11 cellular contexts compared by ENCODE assay signal in the genomic region with DNA sequence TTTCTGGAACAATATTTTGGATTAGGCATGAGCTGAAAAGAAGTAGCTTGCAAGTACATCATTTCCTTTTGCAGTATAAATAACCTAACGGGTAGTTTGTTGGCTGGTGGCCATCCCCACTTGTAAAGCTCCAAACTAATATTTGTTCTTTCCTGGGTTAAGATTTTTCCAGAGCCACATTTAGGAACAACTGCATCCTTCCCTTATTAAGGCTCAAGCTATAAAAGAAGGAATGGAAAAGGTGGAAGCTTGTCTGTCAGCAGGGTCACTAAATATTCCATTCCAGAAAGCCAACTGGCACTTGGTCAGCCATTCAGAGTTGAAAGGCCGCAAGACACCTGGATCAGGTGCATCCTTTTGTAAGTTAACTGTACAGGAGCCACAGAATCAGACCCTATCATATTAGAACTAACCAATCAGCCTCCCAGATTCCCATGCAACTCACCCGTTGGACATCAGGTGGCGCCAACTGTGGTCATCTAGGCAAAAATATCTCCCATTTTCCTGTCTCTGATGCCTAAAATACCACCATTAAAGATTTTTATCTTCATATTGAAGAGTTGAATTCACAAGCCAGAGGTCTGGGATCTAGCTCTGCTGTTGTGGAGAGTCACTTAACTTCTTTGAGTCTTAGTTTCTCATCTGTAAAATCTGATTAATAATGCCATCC.
DNase-seq lines count a peak whose midpoint lies in the region; ATAC-seq and TF ChIP-seq lines count a peak whose summit lies in the region.
"Had no signal": no experiment of that assay in that cellular context is flagged by ENCODE, and none has a peak within 500 bp of the region (broad histone marks: within the 10 kb centered on the region; RNA-seq: fewer than 3 reads in every experiment).

No MANE protein-coding gene starts in this region.

- H3K4me1 ChIP-seq in BE2C = no peaks in the 10 kb centered on the region

- ATAC-seq in GM21723 (IDR thresholded peaks at IDR 0.05; ENCODE audit: unreplicated experiment) = no peak
- ATAC-seq: esophagus mucosa had no signal

- no peaks in the 10 kb centered on the region for H3K27me3 ChIP-seq in BE2C

- H3K9me3 ChIP-seq in BE2C = peaks cover 8% of the 10 kb centered on the region

- H3K9me3 Mint-ChIP-seq in chondrocyte (ENCODE audit: low read depth) = peaks cover 20% of the 10 kb centered on the region

- peak overlapping the region; percentile 84 for H3K27ac Mint-ChIP-seq in chondrocyte (ENCODE audit: unreplicated experiment)

- no peaks in the 10 kb centered on the region for H3K27me3 Mint-ChIP-seq in chondrocyte (ENCODE audit: low read depth)

- H3K36me3 ChIP-seq in BE2C = no peaks in the 10 kb centered on the region

- no peak overlapping the region for H3K4me3 Mint-ChIP-seq in chondrocyte (ENCODE audit: unreplicated experiment)

- H3K36me3 Mint-ChIP-seq in chondrocyte (ENCODE audit: low read depth) = peaks cover 4% of the 10 kb centered on the region

- TF ChIP-seq CTCF in BE2C (IDR thresholded peaks at IDR 0.05; ENCODE audit: low read depth, low read length) (peak; percentile 56), LNCAP (IDR thresholded peaks at IDR 0.05) (peak; percentile 53), chondrocyte (IDR thresholded peaks at IDR 0.05) (peak; percentile 78)

- H3K4me1 Mint-ChIP-seq in chondrocyte (ENCODE audit: low read depth) = peaks cover 34% of the 10 kb centered on the region

- no peak for DNase-seq in BE2C
- DNase-seq in chondrocyte (ENCODE audit: low spot score) = no peak
- DNase-seq in lung microvascular endothelial cell (ENCODE audit: low read depth in 2 of 2) = peak; percentile 86 to 98
- no peak for DNase-seq in activated CD8-positive, alpha-beta memory T cell treated with anti-CD3 and anti-CD28 coated beads for 24 hours
- no peak for DNase-seq in dedifferentiated amniotic fluid mesenchymal stem cell (ENCODE audit: extremely low spot score)
- DNase-seq in COR-L47 (lab: John Stamatoyannopoulos, UW) = no peak
- DNase-seq: activated T-cell treated with anti-CD3 and anti-CD28 coated beads for 4 hours, SHP77 had no signal

- no peak overlapping the region for H3K4me3 ChIP-seq in BE2C (ENCODE audit: low read depth, low read length)

Comparison
In these comparisons a context has a peak if more than half of its experiments do, and no peak if none do; other contexts are left out.
1. DNase-seq: peak in lung microvascular endothelial cell (2 of 2); none in BE2C (single experiment), chondrocyte (single experiment), activated CD8-positive, alpha-beta memory T cell treated with anti-CD3 and anti-CD28 coated beads for 24 hours (single experiment), dedifferentiated amniotic fluid mesenchymal stem cell (single experiment) and COR-L47 (single experiment).
2. Peak in every context shown above with its lines, with median percentiles within 50 percentile points of each other: CTCF ChIP-seq.